13 cellular contexts compared by ENCODE assay signal in genomic region chr1:187185389-187185788, GRCh38.
"Had no signal": no experiment of that assay in that cellular context is flagged by ENCODE, and none has a peak within 500 bp of the region (broad histone marks: within the 10 kb centered on the region; RNA-seq: fewer than 3 reads in every experiment).

No MANE protein-coding gene starts in this region.

- H3K27ac ChIP-seq: breast epithelium, testis, upper lobe of right lung had no signal

- H3K9me3 ChIP-seq: testis, upper lobe of right lung had no signal

- ATAC-seq: stimulated activated naive CD8-positive, alpha-beta T cell treated with anti-CD3 and anti-CD28 coated beads, Interleukin-15, amount 100 ng/mL, for 72 hours; upper lobe of right lung had no signal

- H3K27me3 ChIP-seq: breast epithelium, testis, upper lobe of right lung had no signal

- H3K4me1 ChIP-seq: breast epithelium, testis, upper lobe of right lung had no signal

- H3K36me3 ChIP-seq: breast epithelium, upper lobe of right lung had no signal

- DNase-seq: activated CD4-positive, alpha-beta memory T cell treated with anti-CD3 and anti-CD28 coated beads for 36 hours; activated gamma-delta T cell; activated naive CD8-positive, alpha-beta T cell treated with anti-CD3 and anti-CD28 coated beads, Interleukin-2, amount 10 ng/mL, durations not matched to agents 7 days and 5 days; activated T-cell treated with anti-CD3 and anti-CD28 coated beads, Interleukin-2, amount 50 U/mL, for 48 hours; anterior cingulate cortex; hippocampal formation; midbrain; retina; stimulated activated CD4-positive, alpha-beta T cell treated with anti-CD3 and anti-CD28 coated beads, Interleukin-4, amount 100 ng/mL, for 4 hours; stimulated activated naive CD8-positive, alpha-beta T cell treated with anti-CD3 and anti-CD28 coated beads, Interleukin-15, amount 100 ng/mL, for 72 hours; testis; upper lobe of right lung had no signal

- H3K4me3 ChIP-seq: breast epithelium, testis, upper lobe of right lung had no signal
